Comparison of ENCODE assay signal across 24 cellular contexts in the genomic region with DNA sequence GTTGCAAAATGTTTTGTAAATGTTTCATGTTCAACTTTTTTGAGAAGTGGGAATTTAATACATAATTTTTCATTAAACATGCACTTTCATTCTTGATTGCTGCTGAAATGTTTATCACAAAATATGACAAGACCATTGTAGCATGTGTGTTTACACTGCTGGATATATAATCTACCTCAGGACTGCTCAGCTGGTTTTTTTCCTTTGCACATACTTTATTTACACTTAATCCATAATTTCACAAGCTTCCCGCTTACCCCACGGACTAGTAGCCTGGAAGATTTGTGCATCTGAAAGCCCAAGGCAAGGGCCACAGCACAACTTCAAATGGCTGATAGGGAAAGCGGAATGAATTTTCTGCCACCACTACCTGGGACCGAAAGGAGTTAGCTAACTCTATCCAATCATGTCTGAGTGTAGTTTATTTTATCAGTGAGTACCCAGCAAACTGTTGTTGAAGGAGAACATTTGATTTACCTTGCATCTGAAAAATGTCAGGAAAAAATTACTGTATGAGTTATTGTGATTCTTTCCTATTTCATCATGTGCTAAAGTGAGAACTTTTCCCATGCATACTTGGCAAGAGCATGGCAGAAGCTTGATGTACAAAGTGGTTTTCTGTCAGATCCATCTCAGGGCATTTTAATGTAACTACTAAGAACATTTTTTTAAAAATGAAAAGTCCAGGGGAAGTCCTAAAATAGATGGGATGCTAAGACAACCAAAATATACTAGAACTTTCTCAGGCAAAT.
"Had no signal": no experiment of that assay in that cellular context is flagged by ENCODE, and none has a peak within 500 bp of the region (broad histone marks: within the 10 kb centered on the region; RNA-seq: fewer than 3 reads in every experiment).

No MANE protein-coding gene starts in this region.

- H3K9me3 Mint-ChIP-seq: activated T-helper 17 cell treated with anti-CD3 and anti-CD28 coated beads, Interleukin-2, amount 50 U/mL, for 72 hours had no signal

- H3K4me1 Mint-ChIP-seq: activated T-helper 17 cell treated with anti-CD3 and anti-CD28 coated beads, Interleukin-2, amount 50 U/mL, for 72 hours had no signal

- H3K36me3 Mint-ChIP-seq: activated CD4-positive, alpha-beta memory T cell treated with anti-CD3 and anti-CD28 coated beads for 36 hours; activated naive CD8-positive, alpha-beta T cell had no signal

- H3K4me3 Mint-ChIP-seq: activated CD4-positive, alpha-beta memory T cell treated with anti-CD3 and anti-CD28 coated beads for 36 hours; activated naive CD8-positive, alpha-beta T cell; activated T-cell treated with anti-CD3 and anti-CD28 coated beads, Interleukin-2, amount 50 U/mL, for 4 hours; activated T-helper 17 cell treated with anti-CD3 and anti-CD28 coated beads, Interleukin-2, amount 50 U/mL, for 72 hours; nephron had no signal

- FAIRE-seq: endothelial cell of umbilical vein, TTC549 had no signal

- H3K27me3 Mint-ChIP-seq: activated CD4-positive, alpha-beta memory T cell treated with anti-CD3 and anti-CD28 coated beads for 36 hours; activated naive CD8-positive, alpha-beta T cell had no signal

- DNase-seq: activated CD4-positive, alpha-beta memory T cell treated with anti-CD3 and anti-CD28 coated beads for 36 hours; activated CD4-positive, alpha-beta T cell treated with anti-CD3 and anti-CD28 coated beads for 48 hours; activated CD8-positive, alpha-beta memory T cell treated with anti-CD3 and anti-CD28 coated beads, Interleukin-2, amount 50 U/mL, for 48 hours; activated T-cell treated with anti-CD3 and anti-CD28 coated beads, Interleukin-2, amount 50 U/mL, for 4 hours; adrenal gland; brain microvascular endothelial cell; caudate nucleus; head of caudate nucleus; hippocampal formation; kidney; left colon; mammary epithelial cell; ovary; retina; spleen; stimulated activated naive CD4-positive, alpha-beta T cell; T-helper 1 cell; tibial artery; upper lobe of right lung had no signal

- H3K27ac Mint-ChIP-seq: activated CD4-positive, alpha-beta memory T cell treated with anti-CD3 and anti-CD28 coated beads for 36 hours; activated naive CD8-positive, alpha-beta T cell; activated T-helper 17 cell treated with anti-CD3 and anti-CD28 coated beads, Interleukin-2, amount 50 U/mL, for 72 hours; nephron had no signal
